In the genomic region with DNA sequence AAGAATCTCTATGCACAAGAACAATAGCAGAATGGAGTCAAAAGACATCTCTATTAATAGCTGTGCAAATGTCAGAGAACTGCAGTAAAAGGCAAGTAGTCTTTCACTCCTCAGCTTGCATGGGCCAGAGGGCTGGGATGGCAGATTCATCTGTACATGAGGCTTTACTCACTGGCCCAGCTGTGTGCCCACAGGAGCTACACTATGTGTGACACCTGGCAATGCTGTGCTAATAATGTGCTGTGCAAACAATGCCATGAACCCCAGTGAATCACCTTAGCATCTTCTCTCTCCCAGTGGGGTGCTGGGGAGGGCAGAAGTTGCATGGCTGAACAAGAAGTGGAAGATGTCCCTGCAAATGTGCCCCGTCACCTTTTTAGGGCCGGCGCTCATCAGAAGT, we compare ENCODE assay signal across 20 cellular contexts.
"Had no signal": no experiment of that assay in that cellular context is flagged by ENCODE, and none has a peak within 500 bp of the region (broad histone marks: within the 10 kb centered on the region; RNA-seq: fewer than 3 reads in every experiment).

No MANE protein-coding gene starts in this region.

- H3K27me3 ChIP-seq: cardiac muscle cell, heart right ventricle, spleen, testis, uterus had no signal

- H3K4me3 ChIP-seq: cardiac muscle cell, heart right ventricle, spleen, testis, uterus had no signal

- DNase-seq: activated CD4-positive, alpha-beta T cell treated with anti-CD3 and anti-CD28 coated beads, Interleukin-2, amount 50 U/mL, for 1 hour; activated CD8-positive, alpha-beta T cell treated with anti-CD3 and anti-CD28 coated beads, Interleukin-2, amount 10 ng/mL, durations not matched to agents 7 days and 5 days; activated gamma-delta T cell; activated naive CD4-positive, alpha-beta T cell treated with anti-CD3 and anti-CD28 coated beads, Interleukin-2, amount 50 U/mL, for 16 hours; activated naive CD8-positive, alpha-beta T cell treated with anti-CD3 and anti-CD28 coated beads, Interleukin-2, amount 50 U/mL, for 24 hours; effector CD4-positive, alpha-beta T cell; heart right ventricle; islet precursor cell; left cardiac atrium; naive B cell; spleen; stimulated activated CD4-positive, alpha-beta T cell treated with anti-CD3 and anti-CD28 coated beads, Interleukin-4, amount 100 ng/mL, for 1 hour; stimulated activated naive CD4-positive, alpha-beta T cell; testis; trophoblast cell; uterus had no signal

- H3K36me3 ChIP-seq: cardiac muscle cell, heart right ventricle, spleen, uterus had no signal

- H3K27ac ChIP-seq: cardiac muscle cell, heart right ventricle, VCaP had no signal

- H3K4me1 ChIP-seq: uterus had no signal

- ATAC-seq: activated CD4-positive, CD25-positive, alpha-beta regulatory T cell treated with anti-CD3 and anti-CD28 coated beads, Interleukin-2, amount 50 U/mL, for 24 hours; activated CD8-positive, alpha-beta T cell treated with anti-CD3 and anti-CD28 coated beads, Interleukin-2, amount 10 ng/mL, durations not matched to agents 7 days and 5 days; activated naive CD8-positive, alpha-beta T cell treated with anti-CD3 and anti-CD28 coated beads, Interleukin-2, amount 50 U/mL, for 24 hours; heart right ventricle; left cardiac atrium; sciatic nerve had no signal

- H3K9me3 ChIP-seq: heart right ventricle, spleen, testis, uterus had no signal
